ENCODE assay signal across 16 cellular contexts in the genomic region with DNA sequence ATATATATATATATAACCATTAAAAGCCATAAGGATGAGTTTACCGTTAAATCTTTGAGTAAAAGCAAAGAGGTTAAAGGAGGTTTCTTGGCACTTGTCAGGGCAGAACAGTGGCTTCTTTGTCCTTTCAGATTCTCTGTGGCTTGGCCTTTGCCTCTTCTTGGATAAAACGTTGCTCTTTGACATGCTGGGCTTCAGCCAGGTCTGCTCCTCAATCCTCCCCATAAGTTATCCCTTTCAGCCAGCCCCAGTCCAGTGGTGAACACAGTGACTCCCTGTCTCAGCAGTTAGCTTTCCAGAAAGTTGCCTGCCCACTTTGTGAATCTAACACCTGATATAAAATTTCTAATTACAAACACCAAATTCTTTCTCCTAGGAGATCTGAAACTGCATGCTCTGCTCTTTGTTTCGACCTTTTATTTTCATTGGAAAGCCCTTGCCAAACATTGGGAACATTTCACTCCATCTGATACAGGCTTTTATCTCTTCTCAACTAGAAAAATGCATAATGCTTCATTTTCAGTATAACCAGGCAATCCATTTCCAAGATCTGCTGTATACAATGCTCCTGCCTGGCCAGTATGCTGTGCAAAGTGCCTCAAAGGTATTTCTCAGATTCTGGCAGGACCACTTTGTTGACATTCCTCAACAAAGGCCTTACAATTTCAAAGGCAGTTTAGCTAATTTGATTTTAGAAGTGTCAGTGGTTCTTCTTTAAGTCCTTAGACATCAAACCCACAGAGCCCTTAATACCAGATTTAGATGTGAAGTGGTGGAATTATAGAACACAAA. TPM values are rescaled to one million over a fixed set of nuclear protein-coding genes. Genes with fewer than 3 reads are reported as not detected.
DNase-seq lines count a peak whose midpoint lies in the region; ATAC-seq and TF ChIP-seq lines count a peak whose summit lies in the region.
"Had no signal": no experiment of that assay in that cellular context is flagged by ENCODE, and none has a peak within 500 bp of the region (broad histone marks: within the 10 kb centered on the region; RNA-seq: fewer than 3 reads in every experiment).

No MANE protein-coding gene starts in this region.

- H3K27me3 ChIP-seq in lung (ENCODE audit: control insufficient read depth, insufficient read depth) (no peaks in the 10 kb centered on the region), skeletal muscle tissue (ENCODE audit: control insufficient read depth in 3 of 3, insufficient read depth in 3 of 3, low read length in 3 of 3) (no peaks in the 10 kb centered on the region), ovary (no peaks in the 10 kb centered on the region)
- H3K27me3 ChIP-seq: BLaER1 had no signal

- TF ChIP-seq CTCF in lung (IDR thresholded peaks at IDR 0.05; ENCODE audit: control extremely low read depth, extremely low read depth), result no peak
- no peak for TF ChIP-seq CTCF in nephron progenitor cell (IDR thresholded peaks at IDR 0.05)
- TF ChIP-seq CTCF in ovary (IDR thresholded peaks at IDR 0.05), result no peak

- H3K9me3 Mint-ChIP-seq in nephron progenitor cell, result peaks cover 2% of the 10 kb centered on the region
- H3K9me3 Mint-ChIP-seq: stimulated activated memory B cell treated with anti-CD40 and anti-IgM and Interleukin-4, amounts not matched to agents 10 μg/mL and 1 μg/mL and 100 μg/mL, for 72 hours had no signal

- ATAC-seq in lung (ENCODE audit: insufficient read depth, low FRiP score), result no peak
- ATAC-seq: stimulated activated memory B cell treated with anti-CD40 and anti-IgM and Interleukin-4, amounts not matched to agents 10 μg/mL and 1 μg/mL and 100 μg/mL, for 72 hours had no signal

- no peak overlapping the region for H3K27ac Mint-ChIP-seq in nephron progenitor cell
- H3K27ac Mint-ChIP-seq: stimulated activated memory B cell treated with anti-CD40 and anti-IgM and Interleukin-4, amounts not matched to agents 10 μg/mL and 1 μg/mL and 100 μg/mL, for 72 hours had no signal

- H3K27me3 Mint-ChIP-seq in nephron progenitor cell (ENCODE audit: low read depth, poor library complexity), result peaks cover 14% of the 10 kb centered on the region

- H3K27ac ChIP-seq in lung (ENCODE audit: low read depth in 1 of 2, low read length in 1 of 2) (peak overlapping the region; percentile 73 to 82), skeletal muscle tissue (ENCODE audit: low read depth, low read length) (peak overlapping the region; percentile 73), ovary (no peak overlapping the region)
- H3K27ac ChIP-seq: BLaER1, KMS-11 had no signal

- no peaks in the 10 kb centered on the region for H3K36me3 Mint-ChIP-seq in nephron progenitor cell (ENCODE audit: low read depth)
- H3K36me3 Mint-ChIP-seq: stimulated activated memory B cell treated with anti-CD40 and anti-IgM and Interleukin-4, amounts not matched to agents 10 μg/mL and 1 μg/mL and 100 μg/mL, for 72 hours had no signal

- TF ChIP-seq EP300 in ovary (IDR thresholded peaks at IDR 0.05), result no peak

- no peak overlapping the region for H3K9ac ChIP-seq in skeletal muscle tissue (ENCODE audit: low read depth in 1 of 3, low read length in 3 of 3)
- H3K9ac ChIP-seq: BLaER1, KMS-11 had no signal

- H3K9me3 ChIP-seq in lung (ENCODE audit: control insufficient read depth in 2 of 2, insufficient read depth in 1 of 2, low read length in 1 of 2) (no peaks in the 10 kb centered on the region), skeletal muscle tissue (ENCODE audit: control insufficient read depth in 3 of 3, low read length in 3 of 3) (no peaks in the 10 kb centered on the region), ovary (no peaks in the 10 kb centered on the region)
- H3K9me3 ChIP-seq: BLaER1 had no signal

- WGBS in lung, 2 donors, result 41 to 69% methylated on average over 3 of the region's 3 CpGs
- WGBS in ovary, 3 donors, result 21 to 27% (median 24%) methylated on average over 3 of the region's 3 CpGs

- no peaks in the 10 kb centered on the region for H3K4me1 Mint-ChIP-seq in nephron progenitor cell
- H3K4me1 Mint-ChIP-seq: stimulated activated memory B cell treated with anti-CD40 and anti-IgM and Interleukin-4, amounts not matched to agents 10 μg/mL and 1 μg/mL and 100 μg/mL, for 72 hours had no signal

- H3K4me3 ChIP-seq in lung, result no peak overlapping the region
- no peak overlapping the region for H3K4me3 ChIP-seq in skeletal muscle tissue (ENCODE audit: low read length in 3 of 3)
- H3K4me3 ChIP-seq in ovary, result no peak overlapping the region
- H3K4me3 ChIP-seq: BLaER1 had no signal

- no peak overlapping the region for H3K4me3 Mint-ChIP-seq in nephron progenitor cell
- H3K4me3 Mint-ChIP-seq: stimulated activated memory B cell treated with anti-CD40 and anti-IgM and Interleukin-4, amounts not matched to agents 10 μg/mL and 1 μg/mL and 100 μg/mL, for 72 hours had no signal

- no peak for TF ChIP-seq POLR2A in ovary (IDR thresholded peaks at IDR 0.05)

- DNase-seq in LHCN-M2 (ENCODE audit: low read depth) (peak; percentile 26), epidermal melanocyte (ENCODE audit: insufficient read length, low spot score) (peak; percentile 40), lung (ENCODE audit: low spot score) (no peak), nephron progenitor cell (no peak), RKO (ENCODE audit: low spot score) (no peak), ovary (no peak)
- no peak for DNase-seq in activated CD4-positive, alpha-beta T cell treated with anti-CD3 and anti-CD28 coated beads, Interleukin-2, amount 50 U/mL, for 48 hours
- DNase-seq: activated CD4-positive, alpha-beta T cell treated with anti-CD3 and anti-CD28 coated beads for 48 hours; activated gamma-delta T cell; NCI-H2081; stimulated activated CD4-positive, alpha-beta T cell treated with anti-CD3 and anti-CD28 coated beads, Interleukin-1b, Interleukin-23, amount 100 ng/mL, for 48 hours; T-helper 1 cell had no signal

- intact Hi-C loops in ovary (cut with DNase I), result no loop called here

- H3K36me3 ChIP-seq in lung (ENCODE audit: control insufficient read depth in 2 of 2, insufficient read depth in 2 of 2, low read length in 2 of 2), result no peaks in the 10 kb centered on the region
- H3K36me3 ChIP-seq in skeletal muscle tissue (ENCODE audit: control insufficient read depth in 3 of 3, insufficient read depth in 3 of 3, low read length in 3 of 3), result no peaks in the 10 kb centered on the region
- no peaks in the 10 kb centered on the region for H3K36me3 ChIP-seq in ovary
- H3K36me3 ChIP-seq: BLaER1 had no signal

- peaks cover 2 to 24% of the 10 kb centered on the region in 2 donors for H3K4me1 ChIP-seq in lung (ENCODE audit: control insufficient read depth in 2 of 2, insufficient read depth in 2 of 2, low read length in 2 of 2)
- H3K4me1 ChIP-seq in skeletal muscle tissue (ENCODE audit: control insufficient read depth in 3 of 3, insufficient read depth in 3 of 3, low read length in 3 of 3), result peaks cover 0 to 14% (median 2%) of the 10 kb centered on the region in 3 donors
- peaks cover 6% of the 10 kb centered on the region for H3K4me1 ChIP-seq in ovary (ENCODE audit: insufficient read depth)
- H3K4me1 ChIP-seq: BLaER1 had no signal

RNA-seq across cellular contexts. Expression of a gene that starts 16.2 kb away (rescaled TPM):
- total RNA-seq in LHCN-M2 (2014; rRNA removed), result 29.8 and 30.6 TPM in 2 replicates
- polyA plus RNA-seq in LHCN-M2 (2012), result 25.6 TPM
- total RNA-seq in lung, result 10 to 100 TPM; 37.7 to 48.4 TPM
- 10 to 100 TPM; 46.9 to 69.8 TPM for polyA plus RNA-seq in lung
- 26.6 TPM for total RNA-seq in skeletal muscle tissue
- 10 to 100 TPM; 23.3 to 50.7 (median 42.6) TPM for total RNA-seq in ovary
- 10 to 100 TPM; 50.0 to 63.8 TPM for polyA plus RNA-seq in ovary

Comparison
In these comparisons a context has a peak if more than half of its experiments do, and no peak if none do; other contexts are left out.
1. DNase-seq: peak in LHCN-M2 (single experiment) and epidermal melanocyte (single experiment); none in lung (single experiment), activated CD4-positive, alpha-beta T cell treated with anti-CD3 and anti-CD28 coated beads, Interleukin-2, amount 50 U/mL, for 48 hours (0 of 2), nephron progenitor cell (single experiment), RKO (single experiment) and ovary (0 of 5).
2. H3K27ac ChIP-seq: peak in lung (2 of 2) and skeletal muscle tissue (single experiment); none in ovary (0 of 2).